8 cellular contexts compared by ENCODE assay signal in the genomic region with DNA sequence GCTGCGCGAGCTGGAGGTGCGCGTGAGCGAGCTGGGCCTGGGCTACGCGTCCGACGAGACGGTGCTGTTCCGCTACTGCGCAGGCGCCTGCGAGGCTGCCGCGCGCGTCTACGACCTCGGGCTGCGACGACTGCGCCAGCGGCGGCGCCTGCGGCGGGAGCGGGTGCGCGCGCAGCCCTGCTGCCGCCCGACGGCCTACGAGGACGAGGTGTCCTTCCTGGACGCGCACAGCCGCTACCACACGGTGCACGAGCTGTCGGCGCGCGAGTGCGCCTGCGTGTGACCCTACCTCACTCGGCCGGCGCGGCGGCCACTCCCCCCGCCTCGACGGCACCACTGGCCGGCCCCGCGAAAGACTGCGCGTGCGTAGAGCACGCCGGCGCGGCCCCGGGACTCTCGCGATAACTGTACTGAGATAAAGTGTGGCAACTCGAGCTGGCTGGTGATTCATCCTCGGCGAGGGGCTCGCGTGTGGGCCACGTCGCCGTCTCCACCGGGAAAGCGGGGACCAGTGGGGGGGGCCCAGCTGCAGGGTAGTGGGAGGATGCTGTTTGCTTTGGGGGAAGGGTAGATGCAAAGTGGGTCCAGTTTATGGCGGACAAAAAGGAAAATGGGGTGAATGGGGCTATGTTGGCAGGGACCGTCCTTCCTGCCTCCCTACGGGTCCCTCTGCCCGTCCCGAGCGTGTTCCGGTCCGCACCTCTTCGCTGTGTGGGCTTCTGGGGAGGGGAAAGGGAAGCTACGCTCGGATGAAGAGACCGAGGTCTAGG. TPM values are rescaled to one million over a fixed set of nuclear protein-coding genes. Genes with fewer than 3 reads are reported as not detected.
DNase-seq lines count a peak whose midpoint lies in the region; ATAC-seq and TF ChIP-seq lines count a peak whose summit lies in the region.

No MANE protein-coding gene starts in this region.

- H3K4me3 Mint-ChIP-seq in glutamatergic neuron (ENCODE audit: unreplicated experiment), result peak overlapping the region; percentile 87

- peak overlapping the region; percentile 94 for H3K27ac Mint-ChIP-seq in glutamatergic neuron (ENCODE audit: unreplicated experiment)

- DNase-seq in ELF-1 (ENCODE audit: low read depth, low spot score) (peak; percentile 98), GOT3 (lab: John Stamatoyannopoulos, UW) (peak; percentile 91), LNCaP clone FGC (ENCODE audit: low read depth) (peak; percentile 82), SHP77 treated with DMSO at 0.1 percent for 48 hours (lab: John Stamatoyannopoulos, UW) (peak; percentile 82), glutamatergic neuron (peak; percentile 96), omental fat pad (ENCODE audit: low spot score) (peak; percentile 65), superior temporal gyrus (ENCODE audit: extremely low spot score) (peak; percentile 73)
- peak; percentile 94 for DNase-seq in activated naive CD4-positive, alpha-beta T cell treated with Interleukin-2 at 50 U/mL for 16 hours

- no peaks in the 10 kb centered on the region for H3K4me1 Mint-ChIP-seq in glutamatergic neuron (ENCODE audit: low read depth, unreplicated experiment)

- peaks cover 8% of the 10 kb centered on the region for H3K27me3 Mint-ChIP-seq in glutamatergic neuron (ENCODE audit: unreplicated experiment)

- H3K4me3 ChIP-seq in LNCaP clone FGC (ENCODE audit: low read depth, low read length), result peak overlapping the region; percentile 70

- ATAC-seq in omental fat pad (ENCODE audit: low FRiP score), result peak; percentile 71

- TF ChIP-seq CTCF in LNCaP clone FGC (IDR thresholded peaks at IDR 0.05; ENCODE audit: control insufficient read depth, extremely low read depth, insufficient read depth), result no peak
- no peak for TF ChIP-seq CTCF in glutamatergic neuron (IDR thresholded peaks at IDR 0.05; ENCODE audit: partially characterized antibody, unreplicated experiment)
- no peak for TF ChIP-seq CTCF in omental fat pad (IDR thresholded peaks at IDR 0.05)

- H3K9me3 Mint-ChIP-seq in glutamatergic neuron (ENCODE audit: unreplicated experiment), result peaks cover 8% of the 10 kb centered on the region

- H3K36me3 Mint-ChIP-seq in glutamatergic neuron (ENCODE audit: unreplicated experiment), result no peaks in the 10 kb centered on the region

RNA-seq across cellular contexts. Expression of a gene that starts 11.4 kb away (rescaled TPM):
- total RNA-seq in glutamatergic neuron (ENCODE audit: unreplicated experiment) (not detected), omental fat pad (under 1 TPM in 1 of 4 donors, not detected in 3; 0.74 TPM)

RNA-seq across cellular contexts. Expression of a gene that starts 23.2 kb away (rescaled TPM):
- total RNA-seq in glutamatergic neuron (ENCODE audit: unreplicated experiment) (not detected), omental fat pad (not detected)

RNA-seq across cellular contexts. Expression of a gene that starts 23.2 kb away (rescaled TPM):
- 1.2 TPM for total RNA-seq in glutamatergic neuron (ENCODE audit: unreplicated experiment)
- not detected for total RNA-seq in omental fat pad

RNA-seq across cellular contexts. Expression of a gene that starts 37.1 kb away (rescaled TPM):
- total RNA-seq in glutamatergic neuron (ENCODE audit: unreplicated experiment) (22.4 TPM), omental fat pad (100 to 1,000 TPM in 1 of 4 donors, 10 to 100 TPM in 3; 27.4 to 132 (median 30.4) TPM)

RNA-seq across cellular contexts. Expression of a gene that starts 42.3 kb away (rescaled TPM):
- total RNA-seq in glutamatergic neuron (ENCODE audit: unreplicated experiment), result 0.27 TPM
- not detected for total RNA-seq in omental fat pad

Comparison
In these comparisons a context has a peak if more than half of its experiments do, and no peak if none do; other contexts are left out.
1. Peak in every context shown above with its lines: DNase-seq, ATAC-seq and H3K4me3 ChIP-seq.